ENCODE assay signal across 21 cellular contexts in the genomic region with DNA sequence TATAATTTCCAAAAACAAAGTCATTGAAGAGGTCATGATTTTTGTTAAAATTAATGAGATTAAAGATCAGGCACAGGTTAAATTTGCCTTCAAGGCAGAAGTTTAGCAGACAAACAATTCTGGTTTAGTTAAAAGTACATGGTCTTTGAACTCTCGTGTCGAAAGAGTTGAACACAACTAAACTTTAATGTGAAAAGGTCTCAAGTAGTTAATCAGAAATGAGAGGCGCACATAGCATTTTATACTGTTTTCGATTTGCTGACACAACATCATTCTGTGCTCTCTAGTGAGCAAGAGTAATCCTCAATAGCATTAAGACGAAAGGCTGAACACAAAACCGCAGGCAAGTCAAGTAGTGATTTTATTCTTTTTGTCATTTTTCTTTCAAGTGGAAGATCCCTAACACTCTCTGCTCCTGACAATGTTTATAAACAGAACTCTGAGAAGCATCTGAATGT.
"Had no signal": no experiment of that assay in that cellular context is flagged by ENCODE, and none has a peak within 500 bp of the region (broad histone marks: within the 10 kb centered on the region; RNA-seq: fewer than 3 reads in every experiment).

No MANE protein-coding gene starts in this region.

- H3K36me3 ChIP-seq: brain microvascular endothelial cell, sigmoid colon, spleen, thoracic aorta, upper lobe of right lung had no signal

- H3K9me3 ChIP-seq: psoas muscle, sigmoid colon, spleen, thoracic aorta, upper lobe of right lung had no signal

- H3K36me3 Mint-ChIP-seq: activated CD8-positive, alpha-beta memory T cell treated with anti-CD3 and anti-CD28 coated beads, Interleukin-2, amount 10 ng/mL, durations not matched to agents 7 days and 5 days; stimulated activated naive B cell treated with anti-CD40 and anti-IgM and Interleukin-4, amounts not matched to agents 10 μg/mL and 1 μg/mL and 100 μg/mL, for 72 hours had no signal

- H3K4me3 Mint-ChIP-seq: activated B cell treated with CpG ODN at 0.5 μM for 24 hours; activated CD4-positive, alpha-beta memory T cell treated with anti-CD3 and anti-CD28 coated beads, Interleukin-2, amount 10 ng/mL, durations not matched to agents 7 days and 5 days; activated CD8-positive, alpha-beta memory T cell treated with anti-CD3 and anti-CD28 coated beads, Interleukin-2, amount 10 ng/mL, durations not matched to agents 7 days and 5 days; activated naive CD4-positive, alpha-beta T cell treated with anti-CD3 and anti-CD28 coated beads for 36 hours; activated naive CD8-positive, alpha-beta T cell treated with anti-CD3 and anti-CD28 coated beads, Interleukin-2, amount 50 U/mL, for 24 hours; neural crest cell; stimulated activated naive B cell treated with anti-CD40 and anti-IgM and Interleukin-4, amounts not matched to agents 10 μg/mL and 1 μg/mL and 100 μg/mL, for 72 hours had no signal

- ATAC-seq: activated CD8-positive, alpha-beta memory T cell treated with anti-CD3 and anti-CD28 coated beads, Interleukin-2, amount 10 ng/mL, durations not matched to agents 7 days and 5 days; activated naive CD8-positive, alpha-beta T cell treated with anti-CD3 and anti-CD28 coated beads, Interleukin-2, amount 50 U/mL, for 24 hours; esophagus mucosa; psoas muscle; stimulated activated naive B cell treated with anti-CD40 and anti-IgM and Interleukin-4, amounts not matched to agents 10 μg/mL and 1 μg/mL and 100 μg/mL, for 72 hours had no signal

- DNase-seq: activated B cell treated with CpG ODN at 0.5 μM for 24 hours; activated CD4-positive, alpha-beta memory T cell treated with anti-CD3 and anti-CD28 coated beads, Interleukin-2, amount 10 ng/mL, durations not matched to agents 7 days and 5 days; activated CD4-positive, alpha-beta T cell treated with anti-CD3 and anti-CD28 coated beads for 48 hours; activated CD8-positive, alpha-beta memory T cell treated with anti-CD3 and anti-CD28 coated beads, Interleukin-2, amount 10 ng/mL, durations not matched to agents 7 days and 5 days; activated naive CD4-positive, alpha-beta T cell treated with anti-CD3 and anti-CD28 coated beads for 36 hours; activated naive CD8-positive, alpha-beta T cell treated with anti-CD3 and anti-CD28 coated beads, Interleukin-2, amount 50 U/mL, for 24 hours; anterior cingulate cortex; brain microvascular endothelial cell; central memory CD4-positive, alpha-beta T cell; hippocampal formation; mammary epithelial cell; psoas muscle; sigmoid colon; spleen; stimulated activated CD4-positive, alpha-beta T cell treated with anti-CD3 and anti-CD28 coated beads, Interleukin-4, amount 100 ng/mL, for 4 hours; stimulated activated naive B cell treated with anti-CD40 and anti-IgM and Interleukin-4, amounts not matched to agents 10 μg/mL and 1 μg/mL and 100 μg/mL, for 72 hours; upper lobe of right lung had no signal

- H3K27me3 ChIP-seq: brain microvascular endothelial cell, sigmoid colon, spleen, upper lobe of right lung had no signal

- H3K27ac ChIP-seq: brain microvascular endothelial cell, psoas muscle, sigmoid colon, spleen, thoracic aorta, upper lobe of right lung had no signal

- H3K9me3 Mint-ChIP-seq: activated B cell treated with CpG ODN at 0.5 μM for 24 hours; activated CD4-positive, alpha-beta memory T cell treated with anti-CD3 and anti-CD28 coated beads, Interleukin-2, amount 10 ng/mL, durations not matched to agents 7 days and 5 days; activated naive CD4-positive, alpha-beta T cell treated with anti-CD3 and anti-CD28 coated beads for 36 hours; activated naive CD8-positive, alpha-beta T cell treated with anti-CD3 and anti-CD28 coated beads, Interleukin-2, amount 50 U/mL, for 24 hours; activated T-helper 2 cell treated with anti-CD3 and anti-CD28 coated beads, Interferon-gamma antibody, Interleukin-2, Interleukin-4, amounts not matched to agents 10 μg/mL and 5 μg/mL and 100 μg/mL, durations not matched to agents 14 hours and 24 hours and 36 hours; neural crest cell; stimulated activated naive B cell treated with anti-CD40 and anti-IgM and Interleukin-4, amounts not matched to agents 10 μg/mL and 1 μg/mL and 100 μg/mL, for 72 hours had no signal

- H3K27me3 Mint-ChIP-seq: activated B cell treated with CpG ODN at 0.5 μM for 24 hours; activated naive CD8-positive, alpha-beta T cell treated with anti-CD3 and anti-CD28 coated beads, Interleukin-2, amount 50 U/mL, for 24 hours; stimulated activated naive B cell treated with anti-CD40 and anti-IgM and Interleukin-4, amounts not matched to agents 10 μg/mL and 1 μg/mL and 100 μg/mL, for 72 hours had no signal

- H3K4me3 ChIP-seq: psoas muscle, sigmoid colon, spleen, thoracic aorta, upper lobe of right lung had no signal

- H3K27ac Mint-ChIP-seq: activated B cell treated with CpG ODN at 0.5 μM for 24 hours; activated CD4-positive, alpha-beta memory T cell treated with anti-CD3 and anti-CD28 coated beads, Interleukin-2, amount 10 ng/mL, durations not matched to agents 7 days and 5 days; activated CD8-positive, alpha-beta memory T cell treated with anti-CD3 and anti-CD28 coated beads, Interleukin-2, amount 10 ng/mL, durations not matched to agents 7 days and 5 days; activated naive CD4-positive, alpha-beta T cell treated with anti-CD3 and anti-CD28 coated beads for 36 hours; activated naive CD8-positive, alpha-beta T cell treated with anti-CD3 and anti-CD28 coated beads, Interleukin-2, amount 50 U/mL, for 24 hours; activated T-helper 2 cell treated with anti-CD3 and anti-CD28 coated beads, Interferon-gamma antibody, Interleukin-2, Interleukin-4, amounts not matched to agents 10 μg/mL and 5 μg/mL and 100 μg/mL, durations not matched to agents 14 hours and 24 hours and 36 hours; stimulated activated naive B cell treated with anti-CD40 and anti-IgM and Interleukin-4, amounts not matched to agents 10 μg/mL and 1 μg/mL and 100 μg/mL, for 72 hours had no signal

- H3K4me1 Mint-ChIP-seq: activated CD4-positive, alpha-beta memory T cell treated with anti-CD3 and anti-CD28 coated beads, Interleukin-2, amount 10 ng/mL, durations not matched to agents 7 days and 5 days; activated CD8-positive, alpha-beta memory T cell treated with anti-CD3 and anti-CD28 coated beads, Interleukin-2, amount 10 ng/mL, durations not matched to agents 7 days and 5 days; activated naive CD8-positive, alpha-beta T cell treated with anti-CD3 and anti-CD28 coated beads, Interleukin-2, amount 50 U/mL, for 24 hours had no signal
